Comparison of ENCODE assay signal across 8 cellular contexts in the genomic region with DNA sequence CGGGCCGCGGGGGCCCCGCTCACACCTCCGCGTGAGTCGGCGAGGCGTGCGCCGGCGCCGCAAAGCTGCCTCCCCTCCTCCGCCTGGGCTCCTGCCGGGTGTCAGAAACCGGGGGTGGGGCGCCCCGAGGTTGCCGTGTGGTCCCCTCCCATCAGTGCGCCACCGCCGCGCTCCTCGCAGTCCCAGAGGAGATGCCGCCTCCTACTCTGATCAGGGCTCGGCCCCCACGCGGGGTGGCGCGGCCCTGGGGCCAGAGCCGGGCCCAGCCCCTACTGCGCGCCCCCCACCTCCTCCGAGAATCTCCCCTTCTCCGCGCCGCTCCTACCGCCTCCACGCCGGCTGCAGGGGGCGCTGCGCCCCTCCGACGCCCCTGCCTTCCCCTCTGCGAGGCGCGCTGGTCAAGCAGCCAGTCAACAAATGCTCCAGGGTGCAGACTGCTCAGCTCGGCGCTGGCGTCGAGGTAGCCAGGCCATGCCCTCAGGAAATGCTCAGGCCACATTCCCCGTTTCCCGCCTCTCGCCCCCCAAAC. TPM values are rescaled to one million over a fixed set of nuclear protein-coding genes. Genes with fewer than 3 reads are reported as not detected.
DNase-seq lines count a peak whose midpoint lies in the region; ATAC-seq, FAIRE-seq and TF ChIP-seq lines count a peak whose summit lies in the region.

No MANE protein-coding gene starts in this region.

- H3K27ac ChIP-seq in gastroesophageal sphincter (peak overlapping the region in 2 of 4 donors; percentile 60 to 62), spleen (peak overlapping the region in 2 of 8 donors; percentile 33 to 42)

- H3K4me1 ChIP-seq in Loucy (ENCODE audit: insufficient read depth, low read length, poor library complexity, severe bottlenecking) (peaks cover 20% of the 10 kb centered on the region), gastroesophageal sphincter (peaks cover 0 to 46% (median 16%) of the 10 kb centered on the region in 3 donors), spleen (peaks cover 4 to 55% (median 36%) of the 10 kb centered on the region in 6 donors)

- WGBS in gastroesophageal sphincter (ENCODE audit: low coverage in 1 of 2), 2 donors: no CpG with 5 or more reads among the region's 54 CpGs
- WGBS in spleen, 5 donors: 6 to 12% (median 10%) methylated on average over 16 to 54 of the region's 54 CpGs

- H3K79me2 ChIP-seq in Loucy (ENCODE audit: insufficient read depth, low read length): peaks cover 7% of the 10 kb centered on the region; the same call in 1 of the 2 replicates

- no peak overlapping the region for H3K9ac ChIP-seq in Loucy (ENCODE audit: low read depth, low read length, poor library complexity, severe bottlenecking)

- H3K9me3 ChIP-seq in Loucy (ENCODE audit: insufficient read depth, low read depth, low read length): no peaks in the 10 kb centered on the region
- no peaks in the 10 kb centered on the region for H3K9me3 ChIP-seq in gastroesophageal sphincter
- no peaks in the 10 kb centered on the region for H3K9me3 ChIP-seq in spleen

- ATAC-seq in gastroesophageal sphincter: no peak
- ATAC-seq in HG02852 (IDR thresholded peaks at IDR 0.05; ENCODE audit: unreplicated experiment): no peak

- no peak overlapping the region for H2AFZ ChIP-seq in Loucy (ENCODE audit: low read length)

- TF ChIP-seq POLR2A in gastroesophageal sphincter (IDR thresholded peaks at IDR 0.05): no peak
- no peak for TF ChIP-seq POLR2A in spleen (IDR thresholded peaks at IDR 0.05)

- FAIRE-seq in D721Med (lab: Jason Lieb, UNC): no peak

- intact Hi-C loops in spleen (cut with DNase I; ENCODE audit: low total_unique reads): no loop called here

- DNase-seq in D721Med (ENCODE audit: insufficient read length, low spot score) (peak; percentile 69), activated T-cell treated with anti-CD3 and anti-CD28 coated beads for 48 hours (ENCODE audit: low read depth) (peak; percentile 43), spleen (no peak), superior temporal gyrus (ENCODE audit: extremely low spot score) (no peak), COR-L47 (lab: John Stamatoyannopoulos, UW) (no peak)

- no peaks in the 10 kb centered on the region for H3K9me2 ChIP-seq in Loucy (replicated peaks; ENCODE audit: low read depth, low read length)

- no peaks in the 10 kb centered on the region for H3K36me3 ChIP-seq in Loucy (ENCODE audit: insufficient read depth, low read length)
- no peaks in the 10 kb centered on the region for H3K36me3 ChIP-seq in gastroesophageal sphincter
- H3K36me3 ChIP-seq in spleen: no peaks in the 10 kb centered on the region

- H3F3A ChIP-seq in Loucy (ENCODE audit: low read depth): no peaks in the 10 kb centered on the region

- TF ChIP-seq EP300 in gastroesophageal sphincter (IDR thresholded peaks at IDR 0.05): no peak

- H3K4me3 ChIP-seq in Loucy (ENCODE audit: low read length, poor library complexity, severe bottlenecking) (no peak overlapping the region), gastroesophageal sphincter (peak overlapping the region in 1 of 2 donors; percentile 54), spleen (peak overlapping the region in 7 of 8 donors; percentile 20 to 73 (median 37))

- H4K20me1 ChIP-seq in Loucy (ENCODE audit: insufficient read depth, low read length, poor library complexity, severe bottlenecking): peaks cover 3% of the 10 kb centered on the region

- TF ChIP-seq CTCF in D721Med (IDR thresholded peaks at IDR 0.05; ENCODE audit: insufficient read depth, missing control alignments) (peak; percentile 63), Loucy (conservative IDR thresholded peaks at IDR 0.05; ENCODE audit: low read length) (peak; percentile 48), gastroesophageal sphincter (IDR thresholded peaks at IDR 0.05) (peak in 3 of 4 experiments; percentile 8 to 55 (median 16)), spleen (IDR thresholded peaks at IDR 0.05 in 8 of 11, conservative IDR thresholded peaks at IDR 0.05 in 3 of 11) (peak; percentile 7 to 72 (median 44))

- no peak overlapping the region for H3K4me2 ChIP-seq in Loucy (ENCODE audit: low read depth, low read length, poor library complexity, severe bottlenecking)

- H3K27me3 ChIP-seq in Loucy (ENCODE audit: insufficient read depth, low read length, poor library complexity, severe bottlenecking) (no peaks in the 10 kb centered on the region), gastroesophageal sphincter (peaks cover 50% of the 10 kb centered on the region), spleen (replicated peaks in 1 of 7) (peaks cover 0 to 67% (median 38%) of the 10 kb centered on the region in 7 donors)

RNA-seq across cellular contexts. Expression of a gene that starts 0.5 kb away (rescaled TPM):
- total RNA-seq in gastroesophageal sphincter (10 to 100 TPM in 3 of 4 donors, 1 to 10 TPM in 1; 3.7 to 18.8 (median 14.5) TPM), spleen (10 to 100 TPM in 1 of 7 donors, 1 to 10 TPM in 6; 3.0 to 10.8 (median 6.0) TPM)
- 10 to 100 TPM in 1 of 3 donors, 1 to 10 TPM in 2; 6.1 to 14.3 (median 6.6) TPM for polyA plus RNA-seq in spleen

RNA-seq across cellular contexts. Expression of a gene that starts 12.1 kb away (rescaled TPM):
- total RNA-seq in gastroesophageal sphincter: 1 to 10 TPM; 3.4 to 8.4 (median 4.6) TPM
- total RNA-seq in spleen: 10 to 100 TPM; 10.1 to 31.1 (median 25.3) TPM
- 10 to 100 TPM; 17.7 to 25.4 (median 17.7) TPM for polyA plus RNA-seq in spleen

Comparison
In these comparisons a context has a peak if more than half of its experiments do, and no peak if none do; other contexts are left out.
1. DNase-seq: peak in D721Med (single experiment) and activated T-cell treated with anti-CD3 and anti-CD28 coated beads for 48 hours (single experiment); none in spleen (single experiment), superior temporal gyrus (single experiment) and COR-L47 (single experiment).
2. Peak in every context shown above with its lines, with median percentiles within 50 percentile points of each other: CTCF ChIP-seq.